In the genomic region with DNA sequence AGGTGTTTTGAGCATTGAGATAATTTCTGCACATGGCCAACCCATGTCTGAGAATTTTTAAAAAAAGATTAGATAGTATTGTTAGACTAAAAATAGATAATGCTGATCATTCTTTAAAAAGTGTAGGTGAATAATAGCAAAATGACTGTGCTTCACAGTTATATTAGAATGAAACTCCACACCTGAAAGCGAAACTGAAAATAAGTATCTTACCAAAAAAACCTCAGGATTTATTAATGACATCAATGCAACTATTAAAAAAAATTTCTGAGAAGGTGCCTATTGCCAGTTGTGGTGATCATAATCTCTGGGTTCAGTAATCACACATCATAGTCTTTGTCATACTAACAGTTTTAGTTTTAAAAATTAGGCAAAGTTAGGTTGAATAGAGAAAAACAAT, we compare ENCODE assay signal across 10 cellular contexts. TPM values are rescaled to one million over a fixed set of nuclear protein-coding genes. Genes with fewer than 3 reads are reported as not detected.
DNase-seq lines count a peak whose midpoint lies in the region; ATAC-seq lines count a peak whose summit lies in the region.
"Had no signal": no experiment of that assay in that cellular context is flagged by ENCODE, and none has a peak within 500 bp of the region (broad histone marks: within the 10 kb centered on the region; RNA-seq: fewer than 3 reads in every experiment).

No MANE protein-coding gene starts in this region.

- H3K4me1 Mint-ChIP-seq in effector memory CD8-positive, alpha-beta T cell (ENCODE audit: low read depth in 2 of 2): no peaks in the 10 kb centered on the region
- H3K4me1 Mint-ChIP-seq in activated naive CD4-positive, alpha-beta T cell treated with anti-CD3 and anti-CD28 coated beads for 36 hours (ENCODE audit: low read depth): peaks cover 6% of the 10 kb centered on the region

- H3K27me3 Mint-ChIP-seq in effector memory CD8-positive, alpha-beta T cell: no peaks in the 10 kb centered on the region
- H3K27me3 Mint-ChIP-seq in activated naive CD4-positive, alpha-beta T cell treated with anti-CD3 and anti-CD28 coated beads for 36 hours (ENCODE audit: low read depth): peaks cover 3% of the 10 kb centered on the region

- ATAC-seq in GM18508 (IDR thresholded peaks at IDR 0.05; ENCODE audit: insufficient read depth, unreplicated experiment): peak; percentile 89
- peak; percentile 73 for ATAC-seq in GM19467 (IDR thresholded peaks at IDR 0.05; ENCODE audit: unreplicated experiment)
- ATAC-seq in HG02970 (IDR thresholded peaks at IDR 0.05; ENCODE audit: low FRiP score, unreplicated experiment): peak; percentile 92
- ATAC-seq in effector memory CD8-positive, alpha-beta T cell (replicated peaks): no peak

- peak; percentile 5 for DNase-seq in NAMALWA (ENCODE audit: low spot score)
- DNase-seq in activated CD4-positive, alpha-beta T cell treated with anti-CD3 and anti-CD28 coated beads for 4 hours: no peak
- DNase-seq in iPS-NIHi11 (ENCODE audit: low spot score): no peak
- no peak for DNase-seq in effector memory CD8-positive, alpha-beta T cell
- no peak for DNase-seq in activated naive CD4-positive, alpha-beta T cell treated with anti-CD3 and anti-CD28 coated beads for 36 hours
- DNase-seq: KG1, NCI-H226 had no signal

- H3K4me3 Mint-ChIP-seq in effector memory CD8-positive, alpha-beta T cell: no peak overlapping the region
- H3K4me3 Mint-ChIP-seq in activated naive CD4-positive, alpha-beta T cell treated with anti-CD3 and anti-CD28 coated beads for 36 hours: no peak overlapping the region

- no peaks in the 10 kb centered on the region for H3K36me3 Mint-ChIP-seq in effector memory CD8-positive, alpha-beta T cell (ENCODE audit: insufficient read depth)
- H3K36me3 Mint-ChIP-seq in activated naive CD4-positive, alpha-beta T cell treated with anti-CD3 and anti-CD28 coated beads for 36 hours (ENCODE audit: low read depth): no peaks in the 10 kb centered on the region

- intact Hi-C loops in activated naive CD4-positive, alpha-beta T cell treated with anti-CD3 and anti-CD28 coated beads for 36 hours (cut with micrococcal nuclease): loop anchor here (5.0 kb wide), 1 partner anchor 128 kb away; no protein-coding TSS in a partner anchor

- peaks cover 0 to 2% of the 10 kb centered on the region in 2 donors for H3K9me3 Mint-ChIP-seq in effector memory CD8-positive, alpha-beta T cell
- H3K9me3 Mint-ChIP-seq in activated naive CD4-positive, alpha-beta T cell treated with anti-CD3 and anti-CD28 coated beads for 36 hours: no peaks in the 10 kb centered on the region

- H3K27ac Mint-ChIP-seq in effector memory CD8-positive, alpha-beta T cell: no peak overlapping the region
- no peak overlapping the region for H3K27ac Mint-ChIP-seq in activated naive CD4-positive, alpha-beta T cell treated with anti-CD3 and anti-CD28 coated beads for 36 hours

- CTCF ChIA-PET in activated naive CD4-positive, alpha-beta T cell treated with anti-CD3 and anti-CD28 coated beads for 36 hours (lab: Charles Lee): no interaction called here

RNA-seq across cellular contexts. Expression of a gene that starts 36.5 kb away (rescaled TPM):
- total RNA-seq in activated naive CD4-positive, alpha-beta T cell treated with anti-CD3 and anti-CD28 coated beads for 36 hours: under 1 TPM; 0.12 to 0.26 TPM
